Comparison of ENCODE assay signal across 1 cellular context in the genomic region with DNA sequence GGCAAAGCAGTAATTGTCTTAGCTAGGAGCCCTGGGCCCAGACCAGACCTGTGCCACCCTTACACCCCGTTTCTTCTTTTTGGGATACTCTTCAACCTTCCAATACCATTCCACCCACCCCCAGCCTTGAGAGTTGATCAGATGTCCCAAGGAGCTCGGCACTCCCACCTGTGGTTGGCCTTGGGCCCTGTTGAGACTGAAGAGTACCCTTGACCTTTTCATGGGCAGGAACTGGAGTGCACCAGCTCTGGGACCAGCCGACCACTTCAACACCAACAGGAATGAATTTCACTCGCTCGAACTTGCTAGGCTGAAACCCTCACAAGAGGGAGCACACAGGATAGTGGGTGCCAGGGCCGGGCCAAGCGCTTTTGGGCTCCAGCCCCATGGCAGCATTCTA.
TF ChIP-seq lines count a peak whose summit lies in the region.

No MANE protein-coding gene starts in this region.

TF ChIP-seq in H1, 55 proteins besides CTCF, POLR2A, EP300 and RAD21:
- TF ChIP-seq RNF2 (IDR thresholded peaks at IDR 0.05; ENCODE audit: borderline replicate concordance, low read depth, low read length, missing control alignments, poor library complexity, severe bottlenecking): no peak
